Comparison of ENCODE assay signal across 8 cellular contexts in genomic region chr3:44913868-44914468, GRCh38. TPM values are rescaled to one million over a fixed set of nuclear protein-coding genes. Genes with fewer than 3 reads are reported as not detected.
DNase-seq lines count a peak whose midpoint lies in the region; ATAC-seq, FAIRE-seq and TF ChIP-seq lines count a peak whose summit lies in the region.

No MANE protein-coding gene starts in this region.

- FAIRE-seq in astrocyte (lab: Jason Lieb, UNC) (no peak), small intestine (lab: Jason Lieb, UNC) (no peak)

- H3K4me1 Mint-ChIP-seq in T-helper 2 cell treated with Interferon-gamma antibody and Interleukin-4, amounts not matched to agents 5 μg/mL and 100 μg/mL, for 36 hours (ENCODE audit: low read depth), result no peaks in the 10 kb centered on the region
- no peaks in the 10 kb centered on the region for H3K4me1 Mint-ChIP-seq in astrocyte (ENCODE audit: low read depth, unreplicated experiment)

- H3K27me3 ChIP-seq in astrocyte (ENCODE audit: insufficient read depth, low read length), result no peaks in the 10 kb centered on the region
- no peaks in the 10 kb centered on the region for H3K27me3 ChIP-seq in hepatocyte
- H3K27me3 ChIP-seq in small intestine (ENCODE audit: control insufficient read depth in 2 of 2, insufficient read depth in 2 of 2, low read length in 2 of 2), result no peaks in the 10 kb centered on the region

- no peak overlapping the region for H3K4me3 ChIP-seq in astrocyte (ENCODE audit: insufficient read depth, low read depth, low read length)
- no peak overlapping the region for H3K4me3 ChIP-seq in hepatocyte
- H3K4me3 ChIP-seq in small intestine (ENCODE audit: low read depth in 1 of 2, low read length in 2 of 2), result no peak overlapping the region

- H3K36me3 ChIP-seq in astrocyte (ENCODE audit: insufficient read depth, low read length), result no peaks in the 10 kb centered on the region
- no peaks in the 10 kb centered on the region for H3K36me3 ChIP-seq in hepatocyte (replicated peaks; ENCODE audit: insufficient read depth, low read depth)
- H3K36me3 ChIP-seq in small intestine (ENCODE audit: control insufficient read depth in 2 of 2, insufficient read depth in 2 of 2, low read length in 2 of 2), result peaks cover 0 to 4% of the 10 kb centered on the region in 2 donors

- H3K27ac ChIP-seq in astrocyte (ENCODE audit: low read depth, low read length), result no peak overlapping the region
- no peak overlapping the region for H3K27ac ChIP-seq in hepatocyte
- no peak overlapping the region for H3K27ac ChIP-seq in small intestine (ENCODE audit: low read depth in 1 of 2, low read length in 1 of 2)

- H3K4me3 Mint-ChIP-seq in T-helper 2 cell treated with Interferon-gamma antibody and Interleukin-4, amounts not matched to agents 5 μg/mL and 100 μg/mL, for 36 hours, result no peak overlapping the region
- no peak overlapping the region for H3K4me3 Mint-ChIP-seq in astrocyte (ENCODE audit: unreplicated experiment)

- DNase-seq in NCI-H1092 treated with DMSO at 0.1 percent for 48 hours (lab: John Stamatoyannopoulos, UW), result peak; percentile 36
- peak; percentile 38 for DNase-seq in T-helper 2 cell treated with Interferon-gamma antibody and Interleukin-4, amounts not matched to agents 5 μg/mL and 100 μg/mL, for 36 hours (ENCODE audit: low spot score)
- DNase-seq in astrocyte (ENCODE audit: low read depth), result no peak
- peak; percentile 84 for DNase-seq in hepatocyte (ENCODE audit: low spot score)
- peak; percentile 75 for DNase-seq in small intestine
- no peak for DNase-seq in GF-D8 (lab: John Stamatoyannopoulos, UW)

- H3K9ac ChIP-seq in astrocyte (ENCODE audit: low read length), result no peak overlapping the region

- no peaks in the 10 kb centered on the region for H3K79me2 ChIP-seq in astrocyte (ENCODE audit: insufficient read depth, low read length)
- no peaks in the 10 kb centered on the region for H3K79me2 ChIP-seq in hepatocyte

- H3K9me2 ChIP-seq in hepatocyte (replicated peaks; ENCODE audit: insufficient read depth), result no peaks in the 10 kb centered on the region

- H2AFZ ChIP-seq in astrocyte (ENCODE audit: low read depth, low read length) (no peak overlapping the region), hepatocyte (no peak overlapping the region)

- TF ChIP-seq CTCF in GM12872 (IDR thresholded peaks at IDR 0.05; ENCODE audit: insufficient read depth, low read depth, low read length) (peak; percentile 92), astrocyte (IDR thresholded peaks at IDR 0.05; ENCODE audit: insufficient read depth, low read depth, low read length) (peak; percentile 74), hepatocyte (IDR thresholded peaks at IDR 0.05; ENCODE audit: poor library complexity) (peak; percentile 70)

- H3K27ac Mint-ChIP-seq in T-helper 2 cell treated with Interferon-gamma antibody and Interleukin-4, amounts not matched to agents 5 μg/mL and 100 μg/mL, for 36 hours, result no peak overlapping the region
- no peak overlapping the region for H3K27ac Mint-ChIP-seq in astrocyte (ENCODE audit: unreplicated experiment)

- no peaks in the 10 kb centered on the region for H3K36me3 Mint-ChIP-seq in T-helper 2 cell treated with Interferon-gamma antibody and Interleukin-4, amounts not matched to agents 5 μg/mL and 100 μg/mL, for 36 hours (ENCODE audit: low read depth)
- H3K36me3 Mint-ChIP-seq in astrocyte (ENCODE audit: low read depth, unreplicated experiment), result peaks cover 12% of the 10 kb centered on the region

- no peaks in the 10 kb centered on the region for H4K20me1 ChIP-seq in astrocyte (ENCODE audit: insufficient read depth, low read length)
- H4K20me1 ChIP-seq in hepatocyte (ENCODE audit: insufficient read depth, poor library complexity, severe bottlenecking), result no peaks in the 10 kb centered on the region

- ATAC-seq in HG02885 (IDR thresholded peaks at IDR 0.05; ENCODE audit: poor library complexity, unreplicated experiment), result no peak

- WGBS in hepatocyte (ENCODE audit: low lambda C conversion rate, missing lambda C conversion rate), result 36% methylated on average over 4 of the region's 4 CpGs
- 30 to 39% (median 36%) methylated on average over 4 of the region's 4 CpGs for WGBS in small intestine, 3 donors

- H3K4me1 ChIP-seq in astrocyte (ENCODE audit: insufficient read depth, low read length) (no peaks in the 10 kb centered on the region), hepatocyte (ENCODE audit: insufficient read depth) (no peaks in the 10 kb centered on the region), small intestine (ENCODE audit: control insufficient read depth in 2 of 2, insufficient read depth in 1 of 2, low read depth in 1 of 2, low read length in 1 of 2) (no peaks in the 10 kb centered on the region)

- H3K9me3 ChIP-seq in astrocyte (ENCODE audit: insufficient read depth, low read depth, low read length) (peaks cover 14% of the 10 kb centered on the region), hepatocyte (ENCODE audit: low read depth) (no peaks in the 10 kb centered on the region), small intestine (ENCODE audit: control insufficient read depth, low read depth) (no peaks in the 10 kb centered on the region)

- peaks cover 3% of the 10 kb centered on the region for H3K9me3 Mint-ChIP-seq in T-helper 2 cell treated with Interferon-gamma antibody and Interleukin-4, amounts not matched to agents 5 μg/mL and 100 μg/mL, for 36 hours
- H3K9me3 Mint-ChIP-seq in astrocyte (ENCODE audit: unreplicated experiment), result peaks cover 31% of the 10 kb centered on the region

- H3K4me2 ChIP-seq in astrocyte (ENCODE audit: low read length) (no peak overlapping the region), hepatocyte (no peak overlapping the region)

- H3K27me3 Mint-ChIP-seq in T-helper 2 cell treated with Interferon-gamma antibody and Interleukin-4, amounts not matched to agents 5 μg/mL and 100 μg/mL, for 36 hours (ENCODE audit: low read depth), result peaks cover 8% of the 10 kb centered on the region
- H3K27me3 Mint-ChIP-seq in astrocyte (ENCODE audit: low read depth, unreplicated experiment), result no peaks in the 10 kb centered on the region

RNA-seq across cellular contexts. Expression of gene TGM4, which starts 39.6 kb away (rescaled TPM):
- total RNA-seq in astrocyte (0.18 TPM in 1 of 2 replicates, not detected in the other), hepatocyte (0.43 TPM in 1 of 2 replicates, not detected in the other)
- polyA plus RNA-seq in hepatocyte (0.78 TPM in 1 of 2 replicates, not detected in the other), small intestine (not detected)

RNA-seq across cellular contexts. Expression of gene TMEM42, which starts 52.3 kb away (rescaled TPM):
- total RNA-seq in astrocyte (6.9 and 7.9 TPM in 2 replicates), hepatocyte (14.7 and 16.9 TPM in 2 replicates)
- polyA plus RNA-seq in hepatocyte (16.7 and 22.2 TPM in 2 replicates), small intestine (10 to 100 TPM in 2 of 3 donors, 1 to 10 TPM in 1; 6.2 to 15.9 (median 12.7) TPM)

Comparison
In these comparisons a context has a peak if more than half of its experiments do, and no peak if none do; other contexts are left out.
1. DNase-seq: peak in NCI-H1092 treated with DMSO at 0.1 percent for 48 hours (single experiment), T-helper 2 cell treated with Interferon-gamma antibody and Interleukin-4, amounts not matched to agents 5 μg/mL and 100 μg/mL, for 36 hours (single experiment), hepatocyte (single experiment) and small intestine (single experiment); none in astrocyte (single experiment) and GF-D8 (single experiment).
2. Peak in every context shown above with its lines, with median percentiles within 50 percentile points of each other: CTCF ChIP-seq.